ENCODE assay signal across 1 cellular context in genomic region chr16:3655030-3655790, GRCh38.
TF ChIP-seq lines count a peak whose summit lies in the region.

No MANE protein-coding gene starts in this region.

TF ChIP-seq in HCT116, 20 proteins besides CTCF, POLR2A, EP300 and RAD21 (continued from another document):
- TF ChIP-seq ELF1 (IDR thresholded peaks at IDR 0.05; ENCODE audit: borderline replicate concordance, low read depth) (no peak), JUND (IDR thresholded peaks at IDR 0.05) (no peak), SP1 (IDR thresholded peaks at IDR 0.05; ENCODE audit: low read depth) (no peak), CBX3 (IDR thresholded peaks at IDR 0.05; ENCODE audit: low read depth) (no peak)
